Comparison of ENCODE assay signal across 8 cellular contexts in genomic region chr2:206084468-206084869, GRCh38. TPM values are rescaled to one million over a fixed set of nuclear protein-coding genes. Genes with fewer than 3 reads are reported as not detected.
DNase-seq lines count a peak whose midpoint lies in the region; ATAC-seq, FAIRE-seq and TF ChIP-seq lines count a peak whose summit lies in the region.

No MANE protein-coding gene starts in this region.

- H3K4me1 Mint-ChIP-seq in T-cell = peaks cover 52 to 64% (median 64%) of the 10 kb centered on the region in 3 donors

- H3K4me1 ChIP-seq in colonic mucosa = peaks cover 4% of the 10 kb centered on the region
- peaks cover 2 to 3% of the 10 kb centered on the region in 2 donors for H3K4me1 ChIP-seq in kidney (ENCODE audit: control insufficient read depth in 1 of 2, insufficient read depth in 1 of 2, low read depth in 1 of 2, low read length in 2 of 2)

- H3K27ac ChIP-seq in colonic mucosa (peak overlapping the region; percentile 98), kidney (ENCODE audit: low read depth in 2 of 2, low read length in 2 of 2) (peak overlapping the region; percentile 97 to 99), skin epidermis (peak overlapping the region; percentile 95 to 100 (median 100))

- H3K27ac Mint-ChIP-seq in T-cell = peak overlapping the region; percentile 99

- ATAC-seq in T-cell (replicated peaks in 1 of 4) (no peak), GM18870 (IDR thresholded peaks at IDR 0.05; ENCODE audit: unreplicated experiment) (no peak), HG03565 (IDR thresholded peaks at IDR 0.05; ENCODE audit: unreplicated experiment) (no peak)

- no peaks in the 10 kb centered on the region for H3K36me3 Mint-ChIP-seq in T-cell

- H3K36me3 ChIP-seq in colonic mucosa = no peaks in the 10 kb centered on the region
- H3K36me3 ChIP-seq in kidney (ENCODE audit: control insufficient read depth in 1 of 2, insufficient read depth in 2 of 2, low read length in 2 of 2) = no peaks in the 10 kb centered on the region

- CTCF ChIA-PET in T-cell (lab: Charles Lee) = interaction anchor here (0.6 kb wide), 2 partner anchors 69 to 100 kb away, joined by 3 to 4 read pairs; no protein-coding TSS in a partner anchor

- H3K9ac ChIP-seq in colonic mucosa (ENCODE audit: low read depth in 2 of 2, low read length in 2 of 2) (peak overlapping the region; percentile 98 to 99), kidney (ENCODE audit: low read length in 2 of 2) (peak overlapping the region; percentile 99)

- H3K4me3 Mint-ChIP-seq in T-cell = peak overlapping the region; percentile 96 to 99 (median 97)

- intact Hi-C loops in colonic mucosa (cut with DNase I) (no loop called here), kidney (cut with DNase I) (no loop called here)

- H3K4me3 ChIP-seq in LNCaP clone FGC (ENCODE audit: low read depth, low read length) = peak overlapping the region; percentile 77
- H3K4me3 ChIP-seq in colonic mucosa = peak overlapping the region; percentile 88
- peak overlapping the region; percentile 95 to 97 for H3K4me3 ChIP-seq in kidney (ENCODE audit: low read length in 2 of 2)
- peak overlapping the region; percentile 58 to 88 (median 83) for H3K4me3 ChIP-seq in skin epidermis

- no peak for TF ChIP-seq CTCF in LNCaP clone FGC (IDR thresholded peaks at IDR 0.05; ENCODE audit: control insufficient read depth, extremely low read depth, insufficient read depth)
- TF ChIP-seq CTCF in colonic mucosa (IDR thresholded peaks at IDR 0.05) = no peak
- TF ChIP-seq CTCF in kidney (IDR thresholded peaks at IDR 0.05; ENCODE audit: borderline replicate concordance, extremely low read depth, insufficient read depth) = no peak

- H3K9me3 Mint-ChIP-seq in T-cell = no peaks in the 10 kb centered on the region

- no peaks in the 10 kb centered on the region for H3K27me3 ChIP-seq in colonic mucosa

- no peaks in the 10 kb centered on the region for H3K27me3 Mint-ChIP-seq in T-cell

- H3K9me3 ChIP-seq in colonic mucosa (no peaks in the 10 kb centered on the region), kidney (ENCODE audit: control insufficient read depth in 1 of 2, low read length in 2 of 2) (no peaks in the 10 kb centered on the region)

- POLR2A ChIA-PET in T-cell (lab: Charles Lee) = interaction anchor here (0.5 to 0.7 kb wide), 4 partner anchors 25 to 1430 kb away, joined by 3 to 8 read pairs (median 4); partner anchors contain the start of genes EEF1B2 (in 1 of the 2), NDUFS1 (in 1 of the 2) and ZDBF2 (in 1 of the 2)

- no peak for FAIRE-seq in kidney (lab: Jason Lieb, UNC)

- DNase-seq in ELR (ENCODE audit: low read depth) (peak; percentile 88), LNCaP clone FGC (ENCODE audit: low read depth) (peak; percentile 38), T-cell (peak in 8 of 34 experiments; percentile 6 to 27 (median 14)), colonic mucosa (peak; percentile 78), kidney (peak; percentile 79)

RNA-seq across cellular contexts. Expression of gene INO80D, which starts 1.5 kb away (rescaled TPM):
- 10 to 100 TPM; 34.2 to 49.8 (median 41.9) TPM for total RNA-seq in T-cell
- 10 to 100 TPM; 20.2 to 29.9 TPM for total RNA-seq in colonic mucosa
- total RNA-seq in kidney = 29.9 TPM
- polyA plus RNA-seq in kidney (ENCODE audit: insufficient read depth, low read depth, low replicate concordance) = 1.7 TPM
